26 cellular contexts compared by ENCODE assay signal in the genomic region with DNA sequence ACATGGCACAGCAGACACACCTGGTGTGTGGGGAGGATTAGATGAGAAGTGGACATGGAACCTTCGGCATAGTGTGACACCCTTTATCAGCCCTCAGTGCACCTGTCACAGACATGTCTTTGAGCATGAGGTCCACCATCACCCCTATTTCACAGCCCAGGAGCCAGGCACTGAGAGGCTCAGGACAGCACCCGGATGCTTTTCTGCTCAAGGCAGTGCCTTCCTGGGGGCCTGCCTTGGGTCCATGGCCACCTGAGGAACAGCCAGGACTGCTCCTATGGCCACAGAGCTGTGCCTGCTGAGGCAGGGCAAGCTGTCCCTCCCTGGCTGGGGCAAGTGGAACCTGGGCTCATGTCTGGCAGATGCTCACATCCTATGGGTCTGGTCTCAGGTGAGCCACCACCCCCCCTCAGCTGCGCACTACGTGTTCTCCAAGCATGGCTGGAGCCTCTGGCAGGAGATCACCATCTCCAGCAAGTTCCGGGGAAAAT.
DNase-seq lines count a peak whose midpoint lies in the region; ATAC-seq and TF ChIP-seq lines count a peak whose summit lies in the region.
"Had no signal": no experiment of that assay in that cellular context is flagged by ENCODE, and none has a peak within 500 bp of the region (broad histone marks: within the 10 kb centered on the region; RNA-seq: fewer than 3 reads in every experiment).

No MANE protein-coding gene starts in this region.

- peaks cover 9% of the 10 kb centered on the region for H3K36me3 Mint-ChIP-seq in central memory CD8-positive, alpha-beta T cell (ENCODE audit: insufficient read depth)
- H3K36me3 Mint-ChIP-seq in type B pancreatic cell, result peaks cover 3% of the 10 kb centered on the region

- no peak overlapping the region for H3K4me2 ChIP-seq in neuronal stem cell (ENCODE audit: insufficient read depth, low read length, poor library complexity, severe bottlenecking)
- H3K4me2 ChIP-seq: KMS-11 had no signal

- H4K91ac ChIP-seq in neuronal stem cell (ENCODE audit: low read depth, low read length, poor library complexity), result no peak overlapping the region

- no peak overlapping the region for H3K4me3 ChIP-seq in neuronal stem cell (ENCODE audit: low read length in 2 of 2)

- H3K79me1 ChIP-seq in neuronal stem cell (ENCODE audit: low read depth, low read length), result no peaks in the 10 kb centered on the region

- H2BK12ac ChIP-seq in neuronal stem cell (ENCODE audit: low read length), result no peak overlapping the region

- H2BK120ac ChIP-seq in neuronal stem cell (ENCODE audit: low read depth, low read length), result no peak overlapping the region

- H2AFZ ChIP-seq in neuronal stem cell (ENCODE audit: low read length), result no peak overlapping the region

- no peaks in the 10 kb centered on the region for H3K4me1 ChIP-seq in neuronal stem cell (ENCODE audit: control insufficient read depth in 2 of 2, insufficient read depth in 1 of 2, low read depth in 1 of 2, low read length in 2 of 2)

- H3K27me3 ChIP-seq in neuronal stem cell (ENCODE audit: control insufficient read depth in 3 of 3, insufficient read depth in 3 of 3, low read depth in 1 of 3, low read length in 3 of 3), result no peaks in the 10 kb centered on the region

- peak; percentile 24 for DNase-seq in activated CD4-positive, CD25-positive, alpha-beta regulatory T cell treated with anti-CD3 and anti-CD28 coated beads, Interleukin-2, amount 50 U/mL, for 72 hours
- DNase-seq in activated CD4-positive, CD25-positive, alpha-beta regulatory T cell (lab: John Stamatoyannopoulos, UW), result no peak
- DNase-seq in central memory CD8-positive, alpha-beta T cell (ENCODE audit: low spot score in 2 of 2), result no peak
- DNase-seq in neuronal stem cell (ENCODE audit: low spot score) (no peak), type B pancreatic cell (ENCODE audit: extremely low spot score, unreplicated experiment) (peak; percentile 54), omental fat pad (ENCODE audit: low spot score) (no peak), D341Med (ENCODE audit: low spot score) (no peak)
- DNase-seq: ACHN, C1 segment of cervical spinal cord, DMS153, GOT3, IMR-90, NCI-H1092 treated with DMSO at 0.1 percent for 48 hours, NCI-H1436 treated with DMSO at 0.1 percent for 48 hours, NCI-H1930, NCI-H2171, NCI-H345, NCI-H524, NCI-H82, SIG-M5 had no signal

- ATAC-seq in central memory CD8-positive, alpha-beta T cell (replicated peaks; ENCODE audit: extremely low read depth, poor library complexity, severe bottlenecking), result no peak
- ATAC-seq in HG03097 (IDR thresholded peaks at IDR 0.05; ENCODE audit: low FRiP score, unreplicated experiment) (no peak), omental fat pad (ENCODE audit: low FRiP score) (no peak)
- ATAC-seq: CD8-positive, alpha-beta T cell; HCT116; Panc1 had no signal

- no peak overlapping the region for H2AK5ac ChIP-seq in neuronal stem cell (ENCODE audit: low read depth, low read length)

- H4K8ac ChIP-seq in neuronal stem cell (ENCODE audit: low read depth, low read length), result no peak overlapping the region

- no peak overlapping the region for H3K27ac ChIP-seq in neuronal stem cell (replicated peaks; ENCODE audit: low read length)
- H3K27ac ChIP-seq: 22Rv1, KMS-11 had no signal

- peaks cover 0 to 9% of the 10 kb centered on the region in 2 donors for H3K36me3 ChIP-seq in neuronal stem cell (replicated peaks in 1 of 2; ENCODE audit: control insufficient read depth in 2 of 2, insufficient read depth in 2 of 2, low read length in 2 of 2)

- WGBS in neuronal stem cell (ENCODE audit: extremely low coverage in 2 of 2, insufficient read length in 2 of 2, insufficient replicate concordance in 1 of 2), 2 donors, result no CpG with 5 or more reads among the region's 5 CpGs

- H3K23ac ChIP-seq in neuronal stem cell (ENCODE audit: low read depth, low read length, poor library complexity), result peak overlapping the region; percentile 52

- H3K14ac ChIP-seq in neuronal stem cell (ENCODE audit: low read length), result peak overlapping the region; percentile 9

- peaks cover 20% of the 10 kb centered on the region for H3K4me1 Mint-ChIP-seq in central memory CD8-positive, alpha-beta T cell
- peaks cover 13% of the 10 kb centered on the region for H3K4me1 Mint-ChIP-seq in type B pancreatic cell (ENCODE audit: unreplicated experiment)

- no peak overlapping the region for H3K4ac ChIP-seq in neuronal stem cell (ENCODE audit: low read length)

- no peak overlapping the region for H3K4me3 Mint-ChIP-seq in central memory CD8-positive, alpha-beta T cell
- H3K4me3 Mint-ChIP-seq in type B pancreatic cell, result no peak overlapping the region
- H3K4me3 Mint-ChIP-seq: CD8-positive, alpha-beta T cell had no signal

- no peak overlapping the region for H2BK15ac ChIP-seq in neuronal stem cell (ENCODE audit: low read length)

- H2BK5ac ChIP-seq in neuronal stem cell (ENCODE audit: low read length), result no peak overlapping the region

- no peaks in the 10 kb centered on the region for H3K9me3 Mint-ChIP-seq in central memory CD8-positive, alpha-beta T cell
- no peaks in the 10 kb centered on the region for H3K9me3 Mint-ChIP-seq in type B pancreatic cell
- H3K9me3 Mint-ChIP-seq: CD8-positive, alpha-beta T cell had no signal

- TF ChIP-seq CTCF in type B pancreatic cell (conservative IDR thresholded peaks at IDR 0.05), result no peak
- no peak for TF ChIP-seq CTCF in omental fat pad (IDR thresholded peaks at IDR 0.05)

- no peaks in the 10 kb centered on the region for H3K27me3 Mint-ChIP-seq in central memory CD8-positive, alpha-beta T cell
- H3K27me3 Mint-ChIP-seq in type B pancreatic cell, result no peaks in the 10 kb centered on the region

- H3K18ac ChIP-seq in neuronal stem cell (ENCODE audit: low read length), result peak overlapping the region; percentile 7

- no peak overlapping the region for H3K9ac ChIP-seq in neuronal stem cell (ENCODE audit: low read depth, low read length, poor library complexity)
- H3K9ac ChIP-seq: KMS-11 had no signal

- H3K27ac Mint-ChIP-seq in central memory CD8-positive, alpha-beta T cell (ENCODE audit: low read depth), result peak overlapping the region; percentile 35
- no peak overlapping the region for H3K27ac Mint-ChIP-seq in type B pancreatic cell

- no peaks in the 10 kb centered on the region for H3K9me3 ChIP-seq in neuronal stem cell (replicated peaks in 1 of 2; ENCODE audit: control insufficient read depth in 2 of 2, insufficient read depth in 1 of 2, low read depth in 1 of 2, low read length in 2 of 2)

Comparison
In these comparisons a context has a peak if more than half of its experiments do, and no peak if none do; other contexts are left out.
1. DNase-seq: peak in activated CD4-positive, CD25-positive, alpha-beta regulatory T cell treated with anti-CD3 and anti-CD28 coated beads, Interleukin-2, amount 50 U/mL, for 72 hours (single experiment) and type B pancreatic cell (single experiment); none in activated CD4-positive, CD25-positive, alpha-beta regulatory T cell (0 of 4), central memory CD8-positive, alpha-beta T cell (0 of 2), neuronal stem cell (single experiment), omental fat pad (single experiment) and D341Med (single experiment).